ENCODE assay signal across 1 cellular context in the genomic region with DNA sequence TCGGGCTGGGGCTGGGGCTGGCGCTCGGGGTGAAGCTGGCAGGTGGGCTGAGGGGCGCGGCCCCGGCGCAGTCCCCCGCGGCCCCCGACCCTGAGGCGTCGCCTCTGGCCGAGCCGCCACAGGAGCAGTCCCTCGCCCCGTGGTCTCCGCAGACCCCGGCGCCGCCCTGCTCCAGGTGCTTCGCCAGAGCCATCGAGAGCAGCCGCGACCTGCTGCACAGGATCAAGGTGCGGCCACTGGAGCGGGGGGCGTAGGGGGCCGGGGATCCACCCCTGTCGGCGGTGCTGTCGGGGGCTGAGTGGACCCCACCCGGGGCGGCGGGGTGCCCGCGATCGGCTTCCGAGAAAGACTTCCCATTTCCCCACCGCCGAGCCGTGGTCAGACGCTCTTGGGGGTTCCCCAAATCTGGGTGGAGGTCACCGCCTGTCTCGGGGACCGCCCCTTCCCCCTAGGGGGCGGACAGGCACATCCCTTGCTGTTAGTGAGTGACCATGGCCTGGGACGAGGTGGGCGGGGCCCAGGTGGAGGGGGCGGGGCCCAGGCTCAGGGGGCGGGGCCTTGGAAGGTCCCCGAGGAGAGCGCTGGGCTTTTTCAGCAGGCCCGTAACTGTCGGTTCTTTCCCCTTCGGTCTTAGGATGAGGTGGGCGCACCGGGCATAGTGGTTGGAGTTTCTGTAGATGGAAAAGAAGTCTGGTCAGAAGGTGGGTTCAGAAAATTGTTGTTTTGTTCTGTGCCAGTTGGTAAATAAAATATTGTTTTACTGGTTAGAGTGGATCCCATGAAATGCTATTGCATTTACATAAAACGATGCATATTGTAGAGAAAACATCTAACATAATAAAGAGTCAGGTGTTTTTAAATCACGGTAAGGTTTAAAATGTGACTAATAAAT.
A peak's percentile ranks its signal among the peaks of the same experiment; 100 is the strongest.
TF ChIP-seq lines count a peak whose summit lies in the region.

No MANE protein-coding gene starts in this region.

TF ChIP-seq in H1, 55 proteins besides CTCF, POLR2A, EP300 and RAD21:
- TF ChIP-seq ASH2L (IDR thresholded peaks at IDR 0.05; ENCODE audit: low read length): no peak
- TF ChIP-seq ZNF274 (IDR thresholded peaks at IDR 0.05; ENCODE audit: borderline replicate concordance, extremely low read depth, low read length): no peak
- peak; percentile 27; the same call in 1 of the 2 replicates for TF ChIP-seq SP1 (IDR thresholded peaks at IDR 0.05; ENCODE audit: low read depth, low read length)
- TF ChIP-seq, protein P1, sequence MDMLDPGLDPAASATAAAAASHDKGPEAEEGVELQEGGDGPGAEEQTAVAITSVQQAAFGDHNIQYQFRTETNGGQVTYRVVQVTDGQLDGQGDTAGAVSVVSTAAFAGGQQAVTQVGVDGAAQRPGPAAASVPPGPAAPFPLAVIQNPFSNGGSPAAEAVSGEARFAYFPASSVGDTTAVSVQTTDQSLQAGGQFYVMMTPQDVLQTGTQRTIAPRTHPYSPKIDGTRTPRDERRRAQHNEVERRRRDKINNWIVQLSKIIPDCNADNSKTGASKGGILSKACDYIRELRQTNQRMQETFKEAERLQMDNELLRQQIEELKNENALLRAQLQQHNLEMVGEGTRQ (IDR thresholded peaks at IDR 0.05; ENCODE audit: low read length): no peak
- no peak for TF ChIP-seq CHD2 (IDR thresholded peaks at IDR 0.05; ENCODE audit: low read length)
- peak; percentile 97 for TF ChIP-seq KDM4A (IDR thresholded peaks at IDR 0.05; ENCODE audit: low read depth, low read length, severe bottlenecking)
- TF ChIP-seq TBP (IDR thresholded peaks at IDR 0.05; ENCODE audit: low read depth, low read length): 0 out of 2 replicates have a peak, but pooled peaks have one; percentile 7
- 0 out of 2 replicates have a peak, but pooled peaks have one; percentile 6 for TF ChIP-seq PHF8 (conservative IDR thresholded peaks at IDR 0.05; ENCODE audit: low read depth, low read length)
- TF ChIP-seq SIN3A (conservative IDR thresholded peaks at IDR 0.05 in 1 of 2, IDR thresholded peaks at IDR 0.05 in 1 of 2; ENCODE audit: low read depth in 1 of 2, low read length in 2 of 2): peak; percentile 29 to 61; a peak in 1 of 4 replicates
- 0 out of 2 replicates have a peak, but pooled peaks have one; percentile 38 for TF ChIP-seq TAF1 (IDR thresholded peaks at IDR 0.05; ENCODE audit: low read depth, low read length)
- peak in 1 of 2 experiments; percentile 92; a peak in 2 of 4 replicates for TF ChIP-seq HDAC2 (IDR thresholded peaks at IDR 0.05; ENCODE audit: borderline replicate concordance in 1 of 2, low read depth in 2 of 2, low read length in 2 of 2)
- no peak for TF ChIP-seq BCL11A (IDR thresholded peaks at IDR 0.05; ENCODE audit: low read depth in 2 of 2, low read length in 2 of 2)
- TF ChIP-seq TAF7 (optimal IDR thresholded peaks at IDR 0.05; ENCODE audit: borderline replicate concordance, low read depth, low read length): peak; percentile 40
- no peak for TF ChIP-seq SIRT6 (IDR thresholded peaks at IDR 0.05; ENCODE audit: low read length)
